Comparison of ENCODE assay signal across 14 cellular contexts in genomic region chr17:21249911-21250703, GRCh38. TPM values are rescaled to one million over a fixed set of nuclear protein-coding genes. Genes with fewer than 3 reads are reported as not detected.
DNase-seq lines count a peak whose midpoint lies in the region; ATAC-seq and TF ChIP-seq lines count a peak whose summit lies in the region.
"Had no signal": no experiment of that assay in that cellular context is flagged by ENCODE, and none has a peak within 500 bp of the region (broad histone marks: within the 10 kb centered on the region; RNA-seq: fewer than 3 reads in every experiment).

No MANE protein-coding gene starts in this region.

- no peak overlapping the region for H2AFZ ChIP-seq in IMR-90 (replicated peaks; ENCODE audit: low read length, poor library complexity)
- H2AFZ ChIP-seq in osteoblast (ENCODE audit: low read length), result no peak overlapping the region

- CTCF ChIA-PET in IMR-90 (lab: Yijun Ruan, JAX), result no interaction called here

- TF ChIP-seq POLR2A in IMR-90 (IDR thresholded peaks at IDR 0.05; ENCODE audit: low read depth, low read length), result no peak

- H3K27ac ChIP-seq in IMR-90 (ENCODE audit: insufficient read depth, low read length), result no peak overlapping the region
- H3K27ac ChIP-seq in osteoblast (ENCODE audit: low read depth, low read length), result no peak overlapping the region
- H3K27ac ChIP-seq: 22Rv1, KMS-11 had no signal

- H3K9ac ChIP-seq in IMR-90 (ENCODE audit: low read depth, low read length), result no peak overlapping the region
- H3K9ac ChIP-seq: KMS-11 had no signal

- no peak overlapping the region for H2BK120ac ChIP-seq in IMR-90 (ENCODE audit: low read depth, low read length)

- H2BK5ac ChIP-seq in IMR-90 (ENCODE audit: low read depth, low read length, poor library complexity, severe bottlenecking), result no peak overlapping the region

- H3K4me2 ChIP-seq in IMR-90 (ENCODE audit: low read depth, low read length), result no peak overlapping the region
- H3K4me2 ChIP-seq in osteoblast (ENCODE audit: insufficient read depth, low read length), result no peak overlapping the region
- H3K4me2 ChIP-seq: KMS-11 had no signal

- H3K36me3 Mint-ChIP-seq in chondrocyte (ENCODE audit: low read depth), result no peaks in the 10 kb centered on the region

- no peak overlapping the region for H3K18ac ChIP-seq in IMR-90 (ENCODE audit: low read depth, low read length)

- H3K4me3 Mint-ChIP-seq in chondrocyte (ENCODE audit: unreplicated experiment), result no peak overlapping the region
- H3K4me3 Mint-ChIP-seq: HFFc6 had no signal

- no peak overlapping the region for H4K5ac ChIP-seq in IMR-90 (ENCODE audit: low read depth, low read length)

- H2BK20ac ChIP-seq in IMR-90 (ENCODE audit: low read depth, low read length), result no peak overlapping the region

- BruUV-seq in IMR-90 (replicated peaks; lab: Mats Ljungman, UMichigan), result no TSS peak

- H3K27me3 Mint-ChIP-seq in chondrocyte (ENCODE audit: low read depth), result no peaks in the 10 kb centered on the region

- peaks cover 4 to 17% of the 10 kb centered on the region in 2 experiments for H3K79me1 ChIP-seq in IMR-90 (ENCODE audit: low read depth in 1 of 2, low read length in 2 of 2)

- peak overlapping the region; percentile 33 for H3K27ac Mint-ChIP-seq in chondrocyte (ENCODE audit: unreplicated experiment)
- H3K27ac Mint-ChIP-seq: HFFc6 had no signal

- H4K8ac ChIP-seq in IMR-90 (ENCODE audit: low read depth in 2 of 2, low read length in 2 of 2), result no peak overlapping the region

- H3K79me2 ChIP-seq in osteoblast (ENCODE audit: insufficient read depth, low read length), result no peaks in the 10 kb centered on the region

- no peaks in the 10 kb centered on the region for H3K9me3 ChIP-seq in IMR-90 (ENCODE audit: control insufficient read depth, insufficient read depth, low read length)
- H3K9me3 ChIP-seq in osteoblast (ENCODE audit: low read depth, low read length), result no peaks in the 10 kb centered on the region

- H3K14ac ChIP-seq in IMR-90 (replicated peaks; ENCODE audit: low read depth, low read length), result no peak overlapping the region

- H3K4me3 ChIP-seq in IMR-90 (ENCODE audit: insufficient read depth, low read depth, low read length) (no peak overlapping the region), osteoblast (ENCODE audit: insufficient read depth, low read length) (no peak overlapping the region)

- H3K36me3 ChIP-seq in IMR-90 (ENCODE audit: control insufficient read depth, insufficient read depth, low read length) (no peaks in the 10 kb centered on the region), osteoblast (ENCODE audit: insufficient read depth, low read length) (no peaks in the 10 kb centered on the region)

- H2AK9ac ChIP-seq in IMR-90 (replicated peaks; ENCODE audit: low read depth, low read length, poor library complexity), result peak overlapping the region; percentile 80

- dilution Hi-C loops in IMR-90 (cut with HindIII; ENCODE audit: low sequenced_read_pairs, unreplicated experiment), result no loop called here

- peaks cover 30% of the 10 kb centered on the region for H3K4me1 Mint-ChIP-seq in chondrocyte (ENCODE audit: low read depth)

- H3K23ac ChIP-seq in IMR-90 (ENCODE audit: low read depth, low read length), result peak overlapping the region; percentile 47; the same call in 1 of the 2 replicates

- H3K4me1 ChIP-seq in IMR-90 (ENCODE audit: control insufficient read depth, insufficient read depth, low read length) (peaks cover 6% of the 10 kb centered on the region), osteoblast (ENCODE audit: insufficient read depth, low read length) (peaks cover 16% of the 10 kb centered on the region)

- in situ Hi-C loops in IMR-90 (cut with MboI; ENCODE audit: low sequenced_read_pairs), result no loop called here

- ATAC-seq in IMR-90 (ENCODE audit: low read depth), result no peak
- ATAC-seq in HG02759 (IDR thresholded peaks at IDR 0.05; ENCODE audit: unreplicated experiment), result no peak
- ATAC-seq in GM19467 (IDR thresholded peaks at IDR 0.05; ENCODE audit: unreplicated experiment), result no peak

- POLR2A ChIA-PET in IMR-90 (lab: Charles Lee; ENCODE audit: unreplicated experiment), result no interaction called here

- H3K9me3 Mint-ChIP-seq in chondrocyte (ENCODE audit: low read depth), result no peaks in the 10 kb centered on the region
- H3K9me3 Mint-ChIP-seq: HFFc6 had no signal

- DNase-seq in DMS 273 (lab: John Stamatoyannopoulos, UW; ENCODE audit: unreplicated experiment), result peak; percentile 41
- DNase-seq in DMS 273 treated with DMSO at 0.1 percent for 48 hours (lab: John Stamatoyannopoulos, UW), result no peak
- DNase-seq in IMR-90, result no peak
- DNase-seq in chondrocyte (ENCODE audit: low spot score), result no peak
- DNase-seq in osteoblast (ENCODE audit: insufficient read length, low spot score, missing footprints), result peak; percentile 69
- DNase-seq in activated CD4-positive, alpha-beta T cell treated with anti-CD3 and anti-CD28 coated beads for 48 hours, result no peak
- DNase-seq: HFFc6, kidney, midbrain, NCI-H69 had no signal

- H3K9me1 ChIP-seq in IMR-90 (ENCODE audit: insufficient read depth, low read length), result no peaks in the 10 kb centered on the region; the same call in 1 of the 2 replicates

- intact Hi-C loops in IMR-90 (cut with micrococcal nuclease), result loop anchor here (5.0 kb wide), 1 partner anchor 123 kb away; the partner anchor contains the start of gene DHRS7B

- TF ChIP-seq RAD21 in IMR-90 (IDR thresholded peaks at IDR 0.05; ENCODE audit: low read length), result no peak

- no peak overlapping the region for H3K4ac ChIP-seq in IMR-90 (ENCODE audit: low read depth, low read length)

- no peak overlapping the region for H2AK5ac ChIP-seq in IMR-90 (ENCODE audit: low read depth, low read length)

- WGBS in IMR-90 (ENCODE audit: extremely low coverage in 2 of 2, insufficient read length in 1 of 2), 2 experiments, result 42% methylated on average over 4 of the region's 7 CpGs; no CpG with 5 or more reads in 1 of the 2 experiments

- no peak overlapping the region for H2BK15ac ChIP-seq in IMR-90 (ENCODE audit: low read depth, low read length)

- no peak for TF ChIP-seq CTCF in IMR-90 (conservative IDR thresholded peaks at IDR 0.05; ENCODE audit: low read depth, low read length)
- peak; percentile 9 for TF ChIP-seq CTCF in chondrocyte (IDR thresholded peaks at IDR 0.05)
- TF ChIP-seq CTCF in osteoblast (IDR thresholded peaks at IDR 0.05; ENCODE audit: extremely low read depth, low read depth, low read length), result no peak

- H4K91ac ChIP-seq in IMR-90 (ENCODE audit: insufficient read depth, low read depth, low read length), result no peak overlapping the region

- H4K20me1 ChIP-seq in IMR-90 (ENCODE audit: insufficient read depth, low read length), result peaks cover 11% of the 10 kb centered on the region; the same call in 1 of the 2 replicates
- peaks cover 18% of the 10 kb centered on the region for H4K20me1 ChIP-seq in osteoblast (ENCODE audit: insufficient read depth, low read length)

- no peak overlapping the region for H3K56ac ChIP-seq in IMR-90 (ENCODE audit: extremely low read depth, insufficient read depth, low read length)

- H3K27me3 ChIP-seq in IMR-90 (ENCODE audit: control insufficient read depth, insufficient read depth, low read length), result no peaks in the 10 kb centered on the region
- no peaks in the 10 kb centered on the region for H3K27me3 ChIP-seq in osteoblast (ENCODE audit: insufficient read depth, low read length)

TF ChIP-seq in IMR-90, 13 proteins besides CTCF, POLR2A, EP300 and RAD21:
- TF ChIP-seq CEBPB (IDR thresholded peaks at IDR 0.05; ENCODE audit: low read depth, low read length), result no peak

RNA-seq across cellular contexts. Expression of gene NATD1, which starts 3.1 kb away (rescaled TPM):
- 0.56 and 0.90 TPM in 2 replicates for total RNA-seq in IMR-90 (2012; rRNA removed)
- 4.1 and 4.3 TPM in 2 replicates for polyA plus RNA-seq in IMR-90 (2012; rRNA removed)
- polyA plus RNA-seq in IMR-90 (2012; cell fraction: cytosol; rRNA removed), result 2.2 and 5.3 TPM in 2 replicates
- 4.7 and 7.3 TPM in 2 replicates for polyA plus RNA-seq in IMR-90 (2012; cell fraction: nucleus; rRNA removed; ENCODE audit: low replicate concordance)
- total RNA-seq in chondrocyte, result 8.2 to 18.6 TPM (median 17.2 TPM) in 3 replicates
- 13.0 and 15.2 TPM in 2 replicates for total RNA-seq in osteoblast

RNA-seq across cellular contexts. Expression of gene MAP2K3, which starts 34.4 kb away (rescaled TPM):
- total RNA-seq in IMR-90 (2012; rRNA removed) (23.5 and 25.0 TPM in 2 replicates), chondrocyte (31.3 to 38.3 TPM (median 35.9 TPM) in 3 replicates), osteoblast (24.5 and 27.5 TPM in 2 replicates)
- polyA plus RNA-seq in IMR-90 (2012; rRNA removed), result 72.6 and 82.2 TPM in 2 replicates
- polyA plus RNA-seq in IMR-90 (2012; cell fraction: cytosol; rRNA removed), result 80.0 and 96.7 TPM in 2 replicates
- polyA plus RNA-seq in IMR-90 (2012; cell fraction: nucleus; rRNA removed; ENCODE audit: low replicate concordance), result 106 and 189 TPM in 2 replicates

RNA-seq across cellular contexts. Expression of gene TMEM11, which starts 36.1 kb away (rescaled TPM):
- 19.2 and 19.9 TPM in 2 replicates for total RNA-seq in IMR-90 (2012; rRNA removed)
- polyA plus RNA-seq in IMR-90 (2012; rRNA removed), result 44.7 and 57.6 TPM in 2 replicates
- polyA plus RNA-seq in IMR-90 (2012; cell fraction: cytosol; rRNA removed), result 38.0 and 64.3 TPM in 2 replicates
- 17.1 and 33.2 TPM in 2 replicates for polyA plus RNA-seq in IMR-90 (2012; cell fraction: nucleus; rRNA removed; ENCODE audit: low replicate concordance)
- 24.3 to 28.1 TPM (median 24.7 TPM) in 3 replicates for total RNA-seq in chondrocyte
- 12.1 and 18.1 TPM in 2 replicates for total RNA-seq in osteoblast

Comparison
In these comparisons a context has a peak if more than half of its experiments do, and no peak if none do; other contexts are left out.
1. DNase-seq: peak in DMS 273 (single experiment) and osteoblast (single experiment); none in DMS 273 treated with DMSO at 0.1 percent for 48 hours (single experiment), IMR-90 (single experiment), chondrocyte (single experiment) and activated CD4-positive, alpha-beta T cell treated with anti-CD3 and anti-CD28 coated beads for 48 hours (single experiment).